Comparison of ENCODE assay signal across 1 cellular context in genomic region chr17:7755095-7755890, GRCh38.
TF ChIP-seq lines count a peak whose summit lies in the region.

No MANE protein-coding gene starts in this region.

TF ChIP-seq in IMR-90, 13 proteins besides CTCF, POLR2A, EP300 and RAD21 (continued from another document):
- TF ChIP-seq ELK1 (IDR thresholded peaks at IDR 0.05; ENCODE audit: borderline replicate concordance, low read depth, low read length) = no peak
- no peak for TF ChIP-seq CHD1 (IDR thresholded peaks at IDR 0.05; ENCODE audit: low read depth, low read length)
- TF ChIP-seq FOS (IDR thresholded peaks at IDR 0.05; ENCODE audit: low read depth, low read length) = no peak
- no peak for TF ChIP-seq USF2 (IDR thresholded peaks at IDR 0.05; ENCODE audit: low read depth, low read length)
- no peak for TF ChIP-seq BHLHE40 (IDR thresholded peaks at IDR 0.05; ENCODE audit: low read depth, low read length)
- no peak for TF ChIP-seq RCOR1 (IDR thresholded peaks at IDR 0.05; ENCODE audit: insufficient replicate concordance, low read length)
- no peak for TF ChIP-seq CEBPB (IDR thresholded peaks at IDR 0.05; ENCODE audit: low read depth, low read length)
- no peak for TF ChIP-seq NFE2L2 (IDR thresholded peaks at IDR 0.05; ENCODE audit: low read depth, low read length)
- TF ChIP-seq MAFK (IDR thresholded peaks at IDR 0.05; ENCODE audit: low read depth, low read length) = no peak
- no peak for TF ChIP-seq MAZ (IDR thresholded peaks at IDR 0.05; ENCODE audit: borderline replicate concordance, low read depth, low read length)
- no peak for TF ChIP-seq MXI1 (IDR thresholded peaks at IDR 0.05; ENCODE audit: borderline replicate concordance, low read depth, low read length)
- no peak for TF ChIP-seq SMC3 (IDR thresholded peaks at IDR 0.05; ENCODE audit: low read depth, low read length)
TF ChIP-seq in IMR-90: peak in this region for 0.
